8 cellular contexts compared by ENCODE assay signal in genomic region chr16:589658-590159, GRCh38. TPM values are rescaled to one million over a fixed set of nuclear protein-coding genes. Genes with fewer than 3 reads are reported as not detected.
DNase-seq lines count a peak whose midpoint lies in the region; ATAC-seq and TF ChIP-seq lines count a peak whose summit lies in the region.

A gene with protein sequence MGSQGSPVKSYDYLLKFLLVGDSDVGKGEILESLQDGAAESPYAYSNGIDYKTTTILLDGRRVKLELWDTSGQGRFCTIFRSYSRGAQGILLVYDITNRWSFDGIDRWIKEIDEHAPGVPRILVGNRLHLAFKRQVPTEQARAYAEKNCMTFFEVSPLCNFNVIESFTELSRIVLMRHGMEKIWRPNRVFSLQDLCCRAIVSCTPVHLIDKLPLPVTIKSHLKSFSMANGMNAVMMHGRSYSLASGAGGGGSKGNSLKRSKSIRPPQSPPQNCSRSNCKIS (plus strand): TSS chr16:590066. CDS start chr16:590292, 226 bp downstream.

- POLR2A ChIA-PET in BJ (lab: Charles Lee), result no interaction called here
- POLR2A ChIA-PET in activated CD4-positive, alpha-beta T cell treated with anti-CD3 and anti-CD28 coated beads for 36 hours (lab: Charles Lee), result no interaction called here

- DNase-seq in BJ (ENCODE audit: low read depth) (peak; percentile 68), GM19240 (ENCODE audit: insufficient read length, low spot score) (peak; percentile 99), NCI-H510A treated with DMSO at 0.1 percent for 48 hours (lab: John Stamatoyannopoulos, UW) (peak; percentile 71), chondrocyte (ENCODE audit: low spot score) (peak; percentile 100), kidney tubule cell (ENCODE audit: low spot score) (peak; percentile 98)
- DNase-seq in activated CD4-positive, alpha-beta T cell treated with anti-CD3 and anti-CD28 coated beads for 36 hours, result peak; percentile 100
- peak; percentile 98 to 99 for DNase-seq in stimulated activated CD4-positive, alpha-beta T cell treated with anti-CD3 and anti-CD28 coated beads, Interleukin-1b, Interleukin-23, amount 100 ng/mL, for 1 hour (ENCODE audit: low read depth in 2 of 2)

- CTCF ChIA-PET in BJ (lab: Yijun Ruan, JAX), result interaction anchor here (1.0 kb wide), 1 partner anchor 15 kb away, joined by 4 read pairs; no protein-coding TSS in a partner anchor
- CTCF ChIA-PET in activated CD4-positive, alpha-beta T cell treated with anti-CD3 and anti-CD28 coated beads for 36 hours (lab: Charles Lee), result interaction anchor here (1.0 kb wide), 1 partner anchor 19 kb away, joined by 6 read pairs; no protein-coding TSS in a partner anchor

- H3K36me3 Mint-ChIP-seq in activated CD4-positive, alpha-beta T cell treated with anti-CD3 and anti-CD28 coated beads for 36 hours (ENCODE audit: low read depth), result peaks cover 13% of the 10 kb centered on the region
- no peaks in the 10 kb centered on the region for H3K36me3 Mint-ChIP-seq in chondrocyte (ENCODE audit: low read depth)

- intact Hi-C loops in activated CD4-positive, alpha-beta T cell treated with anti-CD3 and anti-CD28 coated beads for 36 hours (cut with DNase I, micrococcal nuclease), result loop anchor here (1.0 to 5.0 kb wide), 25 partner anchors 19 to 1948 kb away; partner anchors contain the start of genes CAPN15 (in 2 of the 2), METTL26 (in 2 of the 2), AXIN1 (in 1 of the 2) and CHTF18 (in 1 of the 2)

- no peaks in the 10 kb centered on the region for H3K27me3 ChIP-seq in BJ (ENCODE audit: control insufficient read depth, insufficient read depth, low read length)

- H3K4me1 Mint-ChIP-seq in activated CD4-positive, alpha-beta T cell treated with anti-CD3 and anti-CD28 coated beads for 36 hours, result peaks cover 22% of the 10 kb centered on the region
- peaks cover 42% of the 10 kb centered on the region for H3K4me1 Mint-ChIP-seq in chondrocyte (ENCODE audit: low read depth)

- peak; percentile 33 for TF ChIP-seq CTCF in BJ (IDR thresholded peaks at IDR 0.05; ENCODE audit: insufficient read depth, low read depth, low read length)
- no peak for TF ChIP-seq CTCF in chondrocyte (IDR thresholded peaks at IDR 0.05)

- H3K4me3 ChIP-seq in BJ (ENCODE audit: low read depth, low read length), result peak within 1 kb of the TSS; percentile 94

- H3K9me3 Mint-ChIP-seq in activated CD4-positive, alpha-beta T cell treated with anti-CD3 and anti-CD28 coated beads for 36 hours (ENCODE audit: low read depth), result no peaks in the 10 kb centered on the region
- no peaks in the 10 kb centered on the region for H3K9me3 Mint-ChIP-seq in chondrocyte (ENCODE audit: low read depth)

- H3K36me3 ChIP-seq in BJ (ENCODE audit: control insufficient read depth, insufficient read depth, low read length), result peaks cover 4% of the 10 kb centered on the region; the same call in 1 of the 2 replicates

- H3K27ac Mint-ChIP-seq in activated CD4-positive, alpha-beta T cell treated with anti-CD3 and anti-CD28 coated beads for 36 hours, result peak within 1 kb of the TSS; percentile 100
- peak within 1 kb of the TSS; percentile 100 for H3K27ac Mint-ChIP-seq in chondrocyte (ENCODE audit: unreplicated experiment)

- no peaks in the 10 kb centered on the region for H3K27me3 Mint-ChIP-seq in activated CD4-positive, alpha-beta T cell treated with anti-CD3 and anti-CD28 coated beads for 36 hours
- no peaks in the 10 kb centered on the region for H3K27me3 Mint-ChIP-seq in chondrocyte (ENCODE audit: low read depth)

- peak; percentile 75 for ATAC-seq in HG03442 (IDR thresholded peaks at IDR 0.05; ENCODE audit: unreplicated experiment)
- ATAC-seq in activated CD4-positive, alpha-beta T cell treated with anti-CD3 and anti-CD28 coated beads for 36 hours, result peak; percentile 88

- peak within 1 kb of the TSS; percentile 79 for H3K4me3 Mint-ChIP-seq in activated CD4-positive, alpha-beta T cell treated with anti-CD3 and anti-CD28 coated beads for 36 hours
- peak within 1 kb of the TSS; percentile 95 for H3K4me3 Mint-ChIP-seq in chondrocyte (ENCODE audit: unreplicated experiment)

RNA-seq across cellular contexts. Expression of the gene that starts here (rescaled TPM):
- polyA plus RNA-seq in BJ (2011; rRNA removed), result 6.5 and 7.6 TPM in 2 replicates
- polyA minus RNA-seq in BJ (2011; rRNA and poly(A)+ RNA removed), result 6.9 and 7.0 TPM in 2 replicates
- 1 to 10 TPM; 8.9 to 9.6 TPM for total RNA-seq in activated CD4-positive, alpha-beta T cell treated with anti-CD3 and anti-CD28 coated beads for 36 hours
- 15.2 to 19.6 TPM (median 19.6 TPM) in 3 replicates for total RNA-seq in chondrocyte

Comparison
In these comparisons a context has a peak if more than half of its experiments do, and no peak if none do; other contexts are left out.
1. Peak in every context shown above with its lines: DNase-seq, ATAC-seq and H3K4me3 ChIP-seq.